In genomic region chr17:55451758-55452468, GRCh38 we compare ENCODE assay signal across 14 cellular contexts. TPM values are rescaled to one million over a fixed set of nuclear protein-coding genes. Genes with fewer than 3 reads are reported as not detected.
DNase-seq lines count a peak whose midpoint lies in the region; ATAC-seq and TF ChIP-seq lines count a peak whose summit lies in the region.
"Had no signal": no experiment of that assay in that cellular context is flagged by ENCODE, and none has a peak within 500 bp of the region (broad histone marks: within the 10 kb centered on the region; RNA-seq: fewer than 3 reads in every experiment).

No MANE protein-coding gene starts in this region.

- H3K27ac ChIP-seq in KOPT-K1 (ENCODE audit: low read depth, low read length, poor library complexity, severe bottlenecking), result peak overlapping the region; percentile 67
- peak overlapping the region; percentile 67 to 83 (median 78) for H3K27ac ChIP-seq in sigmoid colon
- H3K27ac ChIP-seq: WERI-Rb-1 had no signal

- ATAC-seq in GM19463 (IDR thresholded peaks at IDR 0.05; ENCODE audit: unreplicated experiment), result peak; percentile 19
- no peak for ATAC-seq in GM18498 (IDR thresholded peaks at IDR 0.05; ENCODE audit: unreplicated experiment)
- no peak for ATAC-seq in GM21360 (IDR thresholded peaks at IDR 0.05; ENCODE audit: unreplicated experiment)
- ATAC-seq: naive thymus-derived CD8-positive, alpha-beta T cell had no signal

- peak in 2 of 4 donors; percentile 33 to 35 for TF ChIP-seq EP300 in sigmoid colon (IDR thresholded peaks at IDR 0.05)

- peaks cover 0 to 66% (median 56%) of the 10 kb centered on the region in 4 donors for H3K4me1 ChIP-seq in sigmoid colon

- no peaks in the 10 kb centered on the region for H3K36me3 ChIP-seq in KOPT-K1 (ENCODE audit: insufficient read depth, low read length)
- H3K36me3 ChIP-seq in sigmoid colon, result no peaks in the 10 kb centered on the region
- H3K36me3 ChIP-seq: WERI-Rb-1 had no signal

- peak; percentile 90 for DNase-seq in fibroblast of mammary gland (ENCODE audit: low read depth)
- no peak for DNase-seq in sigmoid colon
- DNase-seq in iPS-NIHi11 (ENCODE audit: low spot score), result no peak
- no peak for DNase-seq in activated CD8-positive, alpha-beta memory T cell treated with anti-CD3 and anti-CD28 coated beads, Interleukin-2, amount 50 U/mL, for 48 hours
- DNase-seq: cortex of kidney; naive thymus-derived CD8-positive, alpha-beta T cell; NCI-H2081 treated with DMSO at 0.1 percent for 48 hours; WERI-Rb-1 had no signal

- intact Hi-C loops in sigmoid colon (cut with DNase I), result loop anchor here (2.0 to 5.0 kb wide), 3 partner anchors 31 to 100 kb away; partner anchors contain the start of gene MMD

- H3K4me3 ChIP-seq in fibroblast of mammary gland (ENCODE audit: control insufficient read depth, low read depth, low read length) (no peak overlapping the region), sigmoid colon (no peak overlapping the region)

- 82 to 87% methylated on average over 3 of the region's 3 CpGs for WGBS in sigmoid colon, 2 donors

- TF ChIP-seq CTCF in fibroblast of mammary gland (conservative IDR thresholded peaks at IDR 0.05; ENCODE audit: control insufficient read depth, insufficient read depth, low read depth, low read length) (no peak), sigmoid colon (IDR thresholded peaks at IDR 0.05) (no peak)

- no peak for TF ChIP-seq POLR2A in sigmoid colon (IDR thresholded peaks at IDR 0.05)

- H3K9me3 ChIP-seq in KOPT-K1 (ENCODE audit: insufficient read depth, low read length, poor library complexity, severe bottlenecking) (no peaks in the 10 kb centered on the region), sigmoid colon (no peaks in the 10 kb centered on the region)

- H3K27me3 ChIP-seq in sigmoid colon, result no peaks in the 10 kb centered on the region

RNA-seq across cellular contexts. Expression of gene MMD, which starts 30.3 kb away (rescaled TPM):
- total RNA-seq in sigmoid colon, result 10 to 100 TPM; 26.9 to 51.3 (median 34.6) TPM
- polyA plus RNA-seq in sigmoid colon, result 10 to 100 TPM; 12.0 to 17.8 (median 17.0) TPM

RNA-seq across cellular contexts. Expression of gene SMIM36, which starts 59.3 kb away (rescaled TPM):
- total RNA-seq in sigmoid colon, result not detected
- polyA plus RNA-seq in sigmoid colon, result not detected
- total RNA-seq: activated T-helper 2 cell treated with anti-CD3 and anti-CD28 coated beads, Interferon-gamma antibody, Interleukin-2, Interleukin-4, amounts not matched to agents 10 μg/mL and 5 μg/mL and 100 μg/mL, durations not matched to agents 14 hours and 24 hours and 36 hours; naive thymus-derived CD8-positive, alpha-beta T cell had no signal
- polyA plus RNA-seq: thymus had no signal
